Comparison of ENCODE assay signal across 24 cellular contexts in the genomic region with DNA sequence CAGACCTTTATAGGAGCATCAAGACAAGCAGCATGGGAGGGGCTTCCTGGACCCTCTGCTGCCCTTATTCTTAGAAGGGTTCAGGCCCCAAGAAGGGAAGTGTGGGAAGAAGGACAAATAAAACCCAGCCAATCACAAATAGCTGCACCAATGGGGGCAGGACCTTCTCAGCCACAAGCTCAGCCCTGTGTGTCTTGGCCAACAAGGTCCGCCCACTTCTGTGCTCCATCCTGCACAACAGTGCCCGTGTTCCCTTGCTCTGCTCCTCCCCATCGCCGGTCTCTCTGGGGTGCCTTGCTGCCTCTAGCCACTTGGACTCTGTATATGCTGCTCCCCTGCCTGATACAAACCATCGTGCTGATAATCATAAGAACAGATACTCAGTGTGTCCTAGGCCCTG.
DNase-seq lines count a peak whose midpoint lies in the region; ATAC-seq and TF ChIP-seq lines count a peak whose summit lies in the region.
"Had no signal": no experiment of that assay in that cellular context is flagged by ENCODE, and none has a peak within 500 bp of the region (broad histone marks: within the 10 kb centered on the region; RNA-seq: fewer than 3 reads in every experiment).

No MANE protein-coding gene starts in this region.

- no peaks in the 10 kb centered on the region for H3K36me3 ChIP-seq in H7 (replicated peaks; ENCODE audit: control insufficient read depth, insufficient read depth, low read length)
- H3K36me3 ChIP-seq in esophagus muscularis mucosa, result peaks cover 0 to 10% (median under 1%) of the 10 kb centered on the region in 4 donors
- H3K36me3 ChIP-seq in thoracic aorta, result peaks cover 2% of the 10 kb centered on the region
- H3K36me3 ChIP-seq: gastrocnemius medialis, left lung, Peyer's patch had no signal

- no peak overlapping the region for H3K4me3 Mint-ChIP-seq in natural killer cell
- H3K4me3 Mint-ChIP-seq: activated CD8-positive, alpha-beta T cell treated with anti-CD3 and anti-CD28 coated beads, Interleukin-2, amount 10 ng/mL, durations not matched to agents 7 days and 5 days; activated naive CD8-positive, alpha-beta T cell; dendritic cell treated with granulocyte-macrophage colony-stimulating factor and Interleukin-4, amounts not matched to agents 40 ng/mL and 50 ng/mL, for 4 days; type B pancreatic cell had no signal

- H3K4me1 Mint-ChIP-seq in natural killer cell, result no peaks in the 10 kb centered on the region

- H3K4me1 ChIP-seq in esophagus muscularis mucosa, result peaks cover 11 to 23% (median 21%) of the 10 kb centered on the region in 4 donors
- H3K4me1 ChIP-seq in thoracic aorta (ENCODE audit: control insufficient read depth in 1 of 2, low read depth in 2 of 2), result peaks cover 14 to 35% of the 10 kb centered on the region in 2 donors

- no peak overlapping the region for H3K4me3 ChIP-seq in H7 (ENCODE audit: insufficient read depth, low read depth, low read length)
- H3K4me3 ChIP-seq in esophagus muscularis mucosa, result no peak overlapping the region
- H3K4me3 ChIP-seq in thoracic aorta, result no peak overlapping the region
- H3K4me3 ChIP-seq: gastrocnemius medialis, left lung, Peyer's patch, psoas muscle, stomach had no signal

- no peak for TF ChIP-seq EP300 in esophagus muscularis mucosa (IDR thresholded peaks at IDR 0.05)

- intact Hi-C loops in esophagus muscularis mucosa (cut with DNase I), result no loop called here
- intact Hi-C loops in natural killer cell (cut with micrococcal nuclease), result no loop called here

- TF ChIP-seq CTCF in RWPE1 (conservative IDR thresholded peaks at IDR 0.05; ENCODE audit: low read depth) (no peak), esophagus muscularis mucosa (IDR thresholded peaks at IDR 0.05) (no peak), thoracic aorta (IDR thresholded peaks at IDR 0.05) (no peak), natural killer cell (IDR thresholded peaks at IDR 0.05) (no peak)

- no peaks in the 10 kb centered on the region for H3K27me3 Mint-ChIP-seq in natural killer cell (ENCODE audit: low read depth in 2 of 2)
- H3K27me3 Mint-ChIP-seq: activated naive CD8-positive, alpha-beta T cell; dendritic cell treated with granulocyte-macrophage colony-stimulating factor and Interleukin-4, amounts not matched to agents 40 ng/mL and 50 ng/mL, for 4 days had no signal

- H3K27ac ChIP-seq in RWPE1 (peak overlapping the region; percentile 98), esophagus muscularis mucosa (replicated peaks in 1 of 4) (peak overlapping the region in 3 of 4 donors; percentile 75 to 84 (median 80)), thoracic aorta (peak overlapping the region; percentile 86 to 87)
- H3K27ac ChIP-seq: C4-2B, gastrocnemius medialis, left lung had no signal

- TF ChIP-seq POLR2A in esophagus muscularis mucosa (IDR thresholded peaks at IDR 0.05; ENCODE audit: low read depth), result no peak

- ATAC-seq in thoracic aorta (ENCODE audit: insufficient number of reproducible peaks, low FRiP score, low read depth) (no peak), GM21825 (IDR thresholded peaks at IDR 0.05; ENCODE audit: unreplicated experiment) (no peak), natural killer cell (no peak)
- ATAC-seq: activated CD8-positive, alpha-beta T cell treated with anti-CD3 and anti-CD28 coated beads, Interleukin-2, amount 10 ng/mL, durations not matched to agents 7 days and 5 days; gastrocnemius medialis had no signal

- H3K27ac Mint-ChIP-seq in natural killer cell, result no peak overlapping the region
- H3K27ac Mint-ChIP-seq: activated CD8-positive, alpha-beta T cell treated with anti-CD3 and anti-CD28 coated beads, Interleukin-2, amount 10 ng/mL, durations not matched to agents 7 days and 5 days; activated naive CD8-positive, alpha-beta T cell; dendritic cell treated with granulocyte-macrophage colony-stimulating factor and Interleukin-4, amounts not matched to agents 40 ng/mL and 50 ng/mL, for 4 days; type B pancreatic cell had no signal

- H3K27me3 ChIP-seq in H7 (ENCODE audit: control insufficient read depth, insufficient read depth, low read length) (no peaks in the 10 kb centered on the region), esophagus muscularis mucosa (no peaks in the 10 kb centered on the region), thoracic aorta (replicated peaks; ENCODE audit: insufficient read depth) (no peaks in the 10 kb centered on the region)
- H3K27me3 ChIP-seq: gastrocnemius medialis, left lung, Peyer's patch, stomach had no signal

- H3K36me3 Mint-ChIP-seq in natural killer cell, result no peaks in the 10 kb centered on the region

- CTCF ChIA-PET in RWPE1 (lab: Yijun Ruan, JAX), result interaction anchor here (0.6 kb wide), 1 partner anchor 1618 kb away, joined by 4 read pairs; no protein-coding TSS in a partner anchor

- H3K9me3 ChIP-seq in esophagus muscularis mucosa (no peaks in the 10 kb centered on the region), thoracic aorta (no peaks in the 10 kb centered on the region)
- H3K9me3 ChIP-seq: gastrocnemius medialis, left lung, Peyer's patch, psoas muscle, stomach had no signal

- WGBS in esophagus muscularis mucosa, result 70% methylated on average over 3 of the region's 5 CpGs

- H3K9me3 Mint-ChIP-seq in natural killer cell, result no peaks in the 10 kb centered on the region
- H3K9me3 Mint-ChIP-seq: dendritic cell treated with granulocyte-macrophage colony-stimulating factor and Interleukin-4, amounts not matched to agents 40 ng/mL and 50 ng/mL, for 4 days; type B pancreatic cell had no signal

- POLR2A ChIA-PET in RWPE1 (lab: Yijun Ruan, JAX; ENCODE audit: low non-redundant PET), result no interaction called here

- DNase-seq in H7 (peak; percentile 66), RWPE1 (ENCODE audit: low spot score) (no peak), esophagus muscularis mucosa (ENCODE audit: extremely low spot score) (no peak), thoracic aorta (ENCODE audit: low spot score) (no peak), NCI-H524 treated with DMSO at 0.1 percent for 48 hours (lab: John Stamatoyannopoulos, UW) (no peak), natural killer cell (no peak)
- DNase-seq: activated CD4-positive, alpha-beta T cell treated with anti-CD3 and anti-CD28 coated beads for 1 hour; activated CD8-positive, alpha-beta T cell treated with anti-CD3 and anti-CD28 coated beads, Interleukin-2, amount 10 ng/mL, durations not matched to agents 7 days and 5 days; activated T-cell treated with anti-CD3 and anti-CD28 coated beads for 4 hours; gastrocnemius medialis; hippocampal formation; left lung; mesendoderm; NCI-H1105 treated with DMSO at 0.1 percent for 48 hours; NCI-H2081; NCI-H2227 treated with DMSO at 0.1 percent for 48 hours; Peyer's patch; psoas muscle; stomach had no signal
